Comparison of ENCODE assay signal across 12 cellular contexts in genomic region chr12:70661762-70662161, GRCh38. TPM values are rescaled to one million over a fixed set of nuclear protein-coding genes. Genes with fewer than 3 reads are reported as not detected.
DNase-seq lines count a peak whose midpoint lies in the region; ATAC-seq lines count a peak whose summit lies in the region.
"Had no signal": no experiment of that assay in that cellular context is flagged by ENCODE, and none has a peak within 500 bp of the region (broad histone marks: within the 10 kb centered on the region; RNA-seq: fewer than 3 reads in every experiment).

No MANE protein-coding gene starts in this region.

- peaks cover 2% of the 10 kb centered on the region for H3K4me1 Mint-ChIP-seq in T-helper 2 cell treated with Interferon-gamma antibody and Interleukin-4, amounts not matched to agents 5 μg/mL and 100 μg/mL, for 36 hours (ENCODE audit: low read depth)

- H3K4me3 Mint-ChIP-seq in T-helper 2 cell treated with Interferon-gamma antibody and Interleukin-4, amounts not matched to agents 5 μg/mL and 100 μg/mL, for 36 hours: no peak overlapping the region
- H3K4me3 Mint-ChIP-seq: activated T-helper 1 cell treated with anti-CD3 and anti-CD28 coated beads, Interleukin-12 subunit alpha, Interleukin-12 subunit beta, Interleukin-2, Interleukin-4 antibody, amounts not matched to agents 30 ng/mL and 10 ng/mL and 1 ng/mL, durations not matched to agents 14 hours and 24 hours and 36 hours; dendritic cell treated with granulocyte-macrophage colony-stimulating factor and Interleukin-4, amounts not matched to agents 40 ng/mL and 50 ng/mL, for 4 days had no signal

- DNase-seq in RPMI7951 (ENCODE audit: low read depth) (peak; percentile 90), fibroblast of peridontal ligament (ENCODE audit: extremely low read depth) (peak; percentile 72), skeletal muscle cell (ENCODE audit: low read depth) (peak; percentile 25)
- no peak for DNase-seq in stimulated activated CD4-positive, alpha-beta T cell treated with anti-CD3 and anti-CD28 coated beads, Interleukin-4, amount 100 ng/mL, for 4 hours
- DNase-seq in T-helper 2 cell treated with Interferon-gamma antibody and Interleukin-4, amounts not matched to agents 5 μg/mL and 100 μg/mL, for 36 hours (ENCODE audit: low spot score): no peak
- DNase-seq: MG63, occipital lobe had no signal

- peak; percentile 49 for ATAC-seq in GM18499 (IDR thresholded peaks at IDR 0.05; ENCODE audit: insufficient read depth, unreplicated experiment)
- ATAC-seq in HG03045 (IDR thresholded peaks at IDR 0.05; ENCODE audit: unreplicated experiment): no peak
- ATAC-seq in GM18868 (IDR thresholded peaks at IDR 0.05; ENCODE audit: unreplicated experiment): no peak

- H3K27ac Mint-ChIP-seq in T-helper 2 cell treated with Interferon-gamma antibody and Interleukin-4, amounts not matched to agents 5 μg/mL and 100 μg/mL, for 36 hours: no peak overlapping the region
- H3K27ac Mint-ChIP-seq: activated T-helper 1 cell treated with anti-CD3 and anti-CD28 coated beads, Interleukin-12 subunit alpha, Interleukin-12 subunit beta, Interleukin-2, Interleukin-4 antibody, amounts not matched to agents 30 ng/mL and 10 ng/mL and 1 ng/mL, durations not matched to agents 14 hours and 24 hours and 36 hours; dendritic cell treated with granulocyte-macrophage colony-stimulating factor and Interleukin-4, amounts not matched to agents 40 ng/mL and 50 ng/mL, for 4 days had no signal

- no peaks in the 10 kb centered on the region for H3K36me3 Mint-ChIP-seq in T-helper 2 cell treated with Interferon-gamma antibody and Interleukin-4, amounts not matched to agents 5 μg/mL and 100 μg/mL, for 36 hours (ENCODE audit: low read depth)

- H3K4me3 ChIP-seq in skeletal muscle cell (ENCODE audit: low read depth, low read length): no peak overlapping the region
- H3K4me3 ChIP-seq: MG63 had no signal

- H3K27me3 Mint-ChIP-seq in T-helper 2 cell treated with Interferon-gamma antibody and Interleukin-4, amounts not matched to agents 5 μg/mL and 100 μg/mL, for 36 hours (ENCODE audit: low read depth): peaks cover 2% of the 10 kb centered on the region
- H3K27me3 Mint-ChIP-seq: dendritic cell treated with granulocyte-macrophage colony-stimulating factor and Interleukin-4, amounts not matched to agents 40 ng/mL and 50 ng/mL, for 4 days had no signal

- no peaks in the 10 kb centered on the region for H3K9me3 Mint-ChIP-seq in T-helper 2 cell treated with Interferon-gamma antibody and Interleukin-4, amounts not matched to agents 5 μg/mL and 100 μg/mL, for 36 hours
- H3K9me3 Mint-ChIP-seq: activated T-helper 1 cell treated with anti-CD3 and anti-CD28 coated beads, Interleukin-12 subunit alpha, Interleukin-12 subunit beta, Interleukin-2, Interleukin-4 antibody, amounts not matched to agents 30 ng/mL and 10 ng/mL and 1 ng/mL, durations not matched to agents 14 hours and 24 hours and 36 hours; dendritic cell treated with granulocyte-macrophage colony-stimulating factor and Interleukin-4, amounts not matched to agents 40 ng/mL and 50 ng/mL, for 4 days had no signal

RNA-seq across cellular contexts. Expression of gene PTPRB, which starts 24.5 kb away (rescaled TPM):
- total RNA-seq in RPMI7951 (2014; rRNA removed; shearing (Covaris generic)): 3.8 and 4.5 TPM in 2 replicates
- total RNA-seq: activated T-helper 1 cell treated with anti-CD3 and anti-CD28 coated beads, Interleukin-12 subunit alpha, Interleukin-12 subunit beta, Interleukin-2, Interleukin-4 antibody, amounts not matched to agents 30 ng/mL and 10 ng/mL and 1 ng/mL, durations not matched to agents 14 hours and 24 hours and 36 hours had no signal

Comparison
In these comparisons a context has a peak if more than half of its experiments do, and no peak if none do; other contexts are left out.
1. DNase-seq: peak in RPMI7951 (single experiment), fibroblast of peridontal ligament (single experiment) and skeletal muscle cell (single experiment); none in stimulated activated CD4-positive, alpha-beta T cell treated with anti-CD3 and anti-CD28 coated beads, Interleukin-4, amount 100 ng/mL, for 4 hours (0 of 2) and T-helper 2 cell treated with Interferon-gamma antibody and Interleukin-4, amounts not matched to agents 5 μg/mL and 100 μg/mL, for 36 hours (single experiment).